ENCODE assay signal across 8 cellular contexts in the genomic region with DNA sequence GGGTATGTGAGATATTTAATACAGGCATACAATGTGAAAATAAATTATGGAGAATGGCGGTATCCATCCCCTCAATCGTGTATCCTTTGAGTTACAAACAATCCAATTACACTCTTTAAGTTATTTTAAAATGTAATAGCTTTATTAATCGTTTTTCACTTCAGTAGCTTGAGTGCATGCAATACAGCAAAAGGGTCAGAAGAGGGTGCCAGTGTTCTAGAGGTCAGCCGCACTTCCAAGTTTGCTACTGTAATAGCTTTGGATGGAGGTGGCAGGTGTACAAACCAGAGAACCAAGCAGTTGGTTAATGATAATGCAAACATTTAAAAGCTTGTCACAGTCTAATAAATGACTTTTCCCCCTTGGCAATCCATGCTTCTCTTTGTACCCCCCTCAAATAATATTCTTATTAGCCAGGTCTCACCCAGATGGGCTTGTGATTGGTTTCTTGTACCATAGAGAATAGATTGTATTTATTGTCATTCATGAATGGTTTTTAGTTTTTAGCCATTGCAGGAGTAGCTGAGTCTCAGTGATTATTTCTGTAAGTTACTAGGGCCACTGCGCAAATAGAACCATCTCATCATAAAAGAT.
A peak's percentile ranks its signal among the peaks of the same experiment; 100 is the strongest.
DNase-seq lines count a peak whose midpoint lies in the region; ATAC-seq and TF ChIP-seq lines count a peak whose summit lies in the region.

No MANE protein-coding gene starts in this region.

- DNase-seq in GM12864 (ENCODE audit: low read depth), result peak; percentile 34
- DNase-seq in NCI-H2029 treated with DMSO at 0.1 percent for 48 hours (lab: John Stamatoyannopoulos, UW), result peak; percentile 12
- peak; percentile 33 for DNase-seq in T1000 (lab: John Stamatoyannopoulos, UW)
- DNase-seq in astrocyte of the spinal cord (ENCODE audit: low read depth, low spot score), result peak; percentile 79
- peak in 28 of 51 donors; percentile 2 to 68 (median 28) for DNase-seq in hypothalamus (lab: John Stamatoyannopoulos, UW)
- DNase-seq in smooth muscle cell of the brain vasculature (ENCODE audit: low read depth, low spot score), result peak; percentile 69
- DNase-seq in 8988T, result no peak

- no peak overlapping the region for H3K4me3 ChIP-seq in GM12864 (ENCODE audit: low read depth, low read length)
- no peak overlapping the region for H3K4me3 ChIP-seq in astrocyte of the spinal cord (ENCODE audit: low read depth, low read length)

- in situ Hi-C loops in astrocyte of the spinal cord (cut with HindIII; ENCODE audit: low sequenced_read_pairs), result no loop called here

- ATAC-seq in HG03196 (IDR thresholded peaks at IDR 0.05; ENCODE audit: unreplicated experiment), result no peak

- TF ChIP-seq CTCF in GM12864 (IDR thresholded peaks at IDR 0.05; ENCODE audit: low read depth, low read length, missing control alignments) (peak; percentile 83), astrocyte of the spinal cord (IDR thresholded peaks at IDR 0.05; ENCODE audit: low read depth, low read length) (peak; percentile 89)
